ENCODE assay signal across 20 cellular contexts in genomic region chr3:160098261-160098908, GRCh38.
DNase-seq lines count a peak whose midpoint lies in the region; ATAC-seq lines count a peak whose summit lies in the region.
"Had no signal": no experiment of that assay in that cellular context is flagged by ENCODE, and none has a peak within 500 bp of the region (broad histone marks: within the 10 kb centered on the region; RNA-seq: fewer than 3 reads in every experiment).

No MANE protein-coding gene starts in this region.

- DNase-seq in LHCN-M2 (ENCODE audit: low read depth) (peak; percentile 17), fibroblast of peridontal ligament (ENCODE audit: extremely low read depth) (peak; percentile 58), stromal cell of bone marrow (ENCODE audit: low read depth) (peak; percentile 54), medulla oblongata (ENCODE audit: extremely low spot score) (no peak)
- DNase-seq: activated CD4-positive, alpha-beta T cell treated with anti-CD3 and anti-CD28 coated beads for 36 hours; activated gamma-delta T cell; BE2C; cerebellar nuclear complex; DMS 273 treated with DMSO at 0.1 percent for 48 hours; endodermal cell; gastrocnemius medialis; NCI-H1092; NCI-H2081 treated with DMSO at 0.1 percent for 48 hours; NCI-H526 treated with DMSO at 0.1 percent for 48 hours; T1000; thyroid gland had no signal

- ATAC-seq in GM19463 (IDR thresholded peaks at IDR 0.05; ENCODE audit: unreplicated experiment), result peak; percentile 36
- no peak for ATAC-seq in HG02938 (IDR thresholded peaks at IDR 0.05; ENCODE audit: unreplicated experiment)
- no peak for ATAC-seq in GM19324 (IDR thresholded peaks at IDR 0.05; ENCODE audit: low FRiP score, unreplicated experiment)
- ATAC-seq: activated CD4-positive, alpha-beta T cell treated with anti-CD3 and anti-CD28 coated beads for 36 hours; gastrocnemius medialis; Panc1 had no signal
